In the genomic region with DNA sequence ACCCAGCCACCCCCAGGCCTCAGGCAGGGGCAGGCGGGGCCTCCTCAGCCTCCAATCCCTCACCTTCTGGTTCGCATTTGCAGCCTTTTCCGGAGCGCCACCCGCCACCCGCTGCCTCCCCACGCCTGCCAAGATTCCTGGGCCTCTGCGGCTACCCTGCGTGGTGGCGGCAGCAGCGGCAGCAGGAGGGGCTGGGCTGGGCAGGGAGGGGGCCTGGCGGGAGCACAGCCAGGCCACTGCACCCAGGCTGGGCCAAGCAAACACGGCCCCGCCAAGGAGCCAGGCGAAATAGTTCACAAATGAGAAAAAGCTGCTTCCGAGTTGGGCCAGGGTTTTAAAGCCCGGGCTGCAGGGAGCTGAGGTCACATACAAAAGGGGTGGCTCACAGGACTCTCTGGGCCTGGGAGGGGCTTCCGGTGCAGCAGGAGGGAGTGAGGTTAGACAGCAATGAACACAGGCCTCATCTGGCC, we compare ENCODE assay signal across 1 cellular context.
TF ChIP-seq lines count a peak whose summit lies in the region.

No MANE protein-coding gene starts in this region.

TF ChIP-seq in HepG2, 621 proteins besides CTCF, POLR2A, EP300 and RAD21 (continued from another document and continues in another):
- TF ChIP-seq WIZ (CRISPR knock-in tag; IDR thresholded peaks at IDR 0.05), result no peak
- no peak for TF ChIP-seq CBX2 (IDR thresholded peaks at IDR 0.05; ENCODE audit: low read depth, low read length)
- no peak for TF ChIP-seq CBX2 (CRISPR knock-in tag; IDR thresholded peaks at IDR 0.05; ENCODE audit: low read depth)
- no peak for TF ChIP-seq RELA (CRISPR knock-in tag; IDR thresholded peaks at IDR 0.05)
- TF ChIP-seq, protein P1, sequence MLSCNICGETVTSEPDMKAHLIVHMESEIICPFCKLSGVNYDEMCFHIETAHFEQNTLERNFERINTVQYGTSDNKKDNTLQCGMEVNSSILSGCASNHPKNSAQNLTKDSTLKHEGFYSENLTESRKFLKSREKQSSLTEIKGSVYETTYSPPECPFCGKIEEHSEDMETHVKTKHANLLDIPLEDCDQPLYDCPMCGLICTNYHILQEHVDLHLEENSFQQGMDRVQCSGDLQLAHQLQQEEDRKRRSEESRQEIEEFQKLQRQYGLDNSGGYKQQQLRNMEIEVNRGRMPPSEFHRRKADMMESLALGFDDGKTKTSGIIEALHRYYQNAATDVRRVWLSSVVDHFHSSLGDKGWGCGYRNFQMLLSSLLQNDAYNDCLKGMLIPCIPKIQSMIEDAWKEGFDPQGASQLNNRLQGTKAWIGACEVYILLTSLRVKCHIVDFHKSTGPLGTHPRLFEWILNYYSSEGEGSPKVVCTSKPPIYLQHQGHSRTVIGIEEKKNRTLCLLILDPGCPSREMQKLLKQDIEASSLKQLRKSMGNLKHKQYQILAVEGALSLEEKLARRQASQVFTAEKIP (CRISPR knock-in tag; IDR thresholded peaks at IDR 0.05; ENCODE audit: borderline replicate concordance), result no peak
- TF ChIP-seq NR2F1 (CRISPR knock-in tag; IDR thresholded peaks at IDR 0.05), result no peak
- TF ChIP-seq FLYWCH1 (CRISPR knock-in tag; IDR thresholded peaks at IDR 0.05), result no peak
- TF ChIP-seq KDM3A (CRISPR knock-in tag; IDR thresholded peaks at IDR 0.05; ENCODE audit: low read depth), result no peak; the same call in 1 of the 2 replicates
- 0 out of 2 replicates have a peak, but pooled peaks have one; percentile 44 for TF ChIP-seq KDM2A (CRISPR knock-in tag; IDR thresholded peaks at IDR 0.05; ENCODE audit: borderline replicate concordance, low read depth)
- TF ChIP-seq SUZ12 (IDR thresholded peaks at IDR 0.05; ENCODE audit: low read depth, low read length), result no peak
- no peak for TF ChIP-seq ZNF253 (CRISPR knock-in tag; IDR thresholded peaks at IDR 0.05; ENCODE audit: borderline replicate concordance)
- TF ChIP-seq, protein P2, sequence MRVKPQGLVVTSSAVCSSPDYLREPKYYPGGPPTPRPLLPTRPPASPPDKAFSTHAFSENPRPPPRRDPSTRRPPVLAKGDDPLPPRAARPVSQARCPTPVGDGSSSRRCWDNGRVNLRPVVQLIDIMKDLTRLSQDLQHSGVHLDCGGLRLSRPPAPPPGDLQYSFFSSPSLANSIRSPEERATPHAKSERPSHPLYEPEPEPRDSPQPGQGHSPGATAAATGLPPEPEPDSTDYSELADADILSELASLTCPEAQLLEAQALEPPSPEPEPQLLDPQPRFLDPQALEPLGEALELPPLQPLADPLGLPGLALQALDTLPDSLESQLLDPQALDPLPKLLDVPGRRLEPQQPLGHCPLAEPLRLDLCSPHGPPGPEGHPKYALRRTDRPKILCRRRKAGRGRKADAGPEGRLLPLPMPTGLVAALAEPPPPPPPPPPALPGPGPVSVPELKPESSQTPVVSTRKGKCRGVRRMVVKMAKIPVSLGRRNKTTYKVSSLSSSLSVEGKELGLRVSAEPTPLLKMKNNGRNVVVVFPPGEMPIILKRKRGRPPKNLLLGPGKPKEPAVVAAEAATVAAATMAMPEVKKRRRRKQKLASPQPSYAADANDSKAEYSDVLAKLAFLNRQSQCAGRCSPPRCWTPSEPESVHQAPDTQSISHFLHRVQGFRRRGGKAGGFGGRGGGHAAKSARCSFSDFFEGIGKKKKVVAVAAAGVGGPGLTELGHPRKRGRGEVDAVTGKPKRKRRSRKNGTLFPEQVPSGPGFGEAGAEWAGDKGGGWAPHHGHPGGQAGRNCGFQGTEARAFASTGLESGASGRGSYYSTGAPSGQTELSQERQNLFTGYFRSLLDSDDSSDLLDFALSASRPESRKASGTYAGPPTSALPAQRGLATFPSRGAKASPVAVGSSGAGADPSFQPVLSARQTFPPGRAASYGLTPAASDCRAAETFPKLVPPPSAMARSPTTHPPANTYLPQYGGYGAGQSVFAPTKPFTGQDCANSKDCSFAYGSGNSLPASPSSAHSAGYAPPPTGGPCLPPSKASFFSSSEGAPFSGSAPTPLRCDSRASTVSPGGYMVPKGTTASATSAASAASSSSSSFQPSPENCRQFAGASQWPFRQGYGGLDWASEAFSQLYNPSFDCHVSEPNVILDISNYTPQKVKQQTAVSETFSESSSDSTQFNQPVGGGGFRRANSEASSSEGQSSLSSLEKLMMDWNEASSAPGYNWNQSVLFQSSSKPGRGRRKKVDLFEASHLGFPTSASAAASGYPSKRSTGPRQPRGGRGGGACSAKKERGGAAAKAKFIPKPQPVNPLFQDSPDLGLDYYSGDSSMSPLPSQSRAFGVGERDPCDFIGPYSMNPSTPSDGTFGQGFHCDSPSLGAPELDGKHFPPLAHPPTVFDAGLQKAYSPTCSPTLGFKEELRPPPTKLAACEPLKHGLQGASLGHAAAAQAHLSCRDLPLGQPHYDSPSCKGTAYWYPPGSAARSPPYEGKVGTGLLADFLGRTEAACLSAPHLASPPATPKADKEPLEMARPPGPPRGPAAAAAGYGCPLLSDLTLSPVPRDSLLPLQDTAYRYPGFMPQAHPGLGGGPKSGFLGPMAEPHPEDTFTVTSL (CRISPR knock-in tag; IDR thresholded peaks at IDR 0.05; ENCODE audit: borderline replicate concordance), result no peak
- peak; percentile 15; the same call in 1 of the 2 replicates for TF ChIP-seq PITX1 (CRISPR knock-in tag; IDR thresholded peaks at IDR 0.05)
- TF ChIP-seq ZMYM2 (CRISPR knock-in tag; IDR thresholded peaks at IDR 0.05), result no peak
- no peak for TF ChIP-seq MEIS2 (CRISPR knock-in tag; IDR thresholded peaks at IDR 0.05)
- TF ChIP-seq, protein P3, sequence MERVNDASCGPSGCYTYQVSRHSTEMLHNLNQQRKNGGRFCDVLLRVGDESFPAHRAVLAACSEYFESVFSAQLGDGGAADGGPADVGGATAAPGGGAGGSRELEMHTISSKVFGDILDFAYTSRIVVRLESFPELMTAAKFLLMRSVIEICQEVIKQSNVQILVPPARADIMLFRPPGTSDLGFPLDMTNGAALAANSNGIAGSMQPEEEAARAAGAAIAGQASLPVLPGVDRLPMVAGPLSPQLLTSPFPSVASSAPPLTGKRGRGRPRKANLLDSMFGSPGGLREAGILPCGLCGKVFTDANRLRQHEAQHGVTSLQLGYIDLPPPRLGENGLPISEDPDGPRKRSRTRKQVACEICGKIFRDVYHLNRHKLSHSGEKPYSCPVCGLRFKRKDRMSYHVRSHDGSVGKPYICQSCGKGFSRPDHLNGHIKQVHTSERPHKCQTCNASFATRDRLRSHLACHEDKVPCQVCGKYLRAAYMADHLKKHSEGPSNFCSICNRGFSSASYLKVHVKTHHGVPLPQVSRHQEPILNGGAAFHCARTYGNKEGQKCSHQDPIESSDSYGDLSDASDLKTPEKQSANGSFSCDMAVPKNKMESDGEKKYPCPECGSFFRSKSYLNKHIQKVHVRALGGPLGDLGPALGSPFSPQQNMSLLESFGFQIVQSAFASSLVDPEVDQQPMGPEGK (CRISPR knock-in tag; IDR thresholded peaks at IDR 0.05), result peak; percentile 44
- no peak for TF ChIP-seq ZFP36L1 (CRISPR knock-in tag; IDR thresholded peaks at IDR 0.05)
- TF ChIP-seq NCOR1 (IDR thresholded peaks at IDR 0.05; ENCODE audit: borderline replicate concordance, low read length), result no peak
- TF ChIP-seq ATAD3A (CRISPR knock-in tag; IDR thresholded peaks at IDR 0.05), result no peak
- TF ChIP-seq SIN3A (IDR thresholded peaks at IDR 0.05; ENCODE audit: borderline replicate concordance, low read depth, low read length), result no peak
- TF ChIP-seq, protein P4, sequence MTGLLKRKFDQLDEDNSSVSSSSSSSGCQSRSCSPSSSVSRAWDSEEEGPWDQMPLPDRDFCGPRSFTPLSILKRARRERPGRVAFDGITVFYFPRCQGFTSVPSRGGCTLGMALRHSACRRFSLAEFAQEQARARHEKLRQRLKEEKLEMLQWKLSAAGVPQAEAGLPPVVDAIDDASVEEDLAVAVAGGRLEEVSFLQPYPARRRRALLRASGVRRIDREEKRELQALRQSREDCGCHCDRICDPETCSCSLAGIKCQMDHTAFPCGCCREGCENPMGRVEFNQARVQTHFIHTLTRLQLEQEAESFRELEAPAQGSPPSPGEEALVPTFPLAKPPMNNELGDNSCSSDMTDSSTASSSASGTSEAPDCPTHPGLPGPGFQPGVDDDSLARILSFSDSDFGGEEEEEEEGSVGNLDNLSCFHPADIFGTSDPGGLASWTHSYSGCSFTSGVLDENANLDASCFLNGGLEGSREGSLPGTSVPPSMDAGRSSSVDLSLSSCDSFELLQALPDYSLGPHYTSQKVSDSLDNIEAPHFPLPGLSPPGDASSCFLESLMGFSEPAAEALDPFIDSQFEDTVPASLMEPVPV (CRISPR knock-in tag; IDR thresholded peaks at IDR 0.05), result no peak
- TF ChIP-seq, protein P5, sequence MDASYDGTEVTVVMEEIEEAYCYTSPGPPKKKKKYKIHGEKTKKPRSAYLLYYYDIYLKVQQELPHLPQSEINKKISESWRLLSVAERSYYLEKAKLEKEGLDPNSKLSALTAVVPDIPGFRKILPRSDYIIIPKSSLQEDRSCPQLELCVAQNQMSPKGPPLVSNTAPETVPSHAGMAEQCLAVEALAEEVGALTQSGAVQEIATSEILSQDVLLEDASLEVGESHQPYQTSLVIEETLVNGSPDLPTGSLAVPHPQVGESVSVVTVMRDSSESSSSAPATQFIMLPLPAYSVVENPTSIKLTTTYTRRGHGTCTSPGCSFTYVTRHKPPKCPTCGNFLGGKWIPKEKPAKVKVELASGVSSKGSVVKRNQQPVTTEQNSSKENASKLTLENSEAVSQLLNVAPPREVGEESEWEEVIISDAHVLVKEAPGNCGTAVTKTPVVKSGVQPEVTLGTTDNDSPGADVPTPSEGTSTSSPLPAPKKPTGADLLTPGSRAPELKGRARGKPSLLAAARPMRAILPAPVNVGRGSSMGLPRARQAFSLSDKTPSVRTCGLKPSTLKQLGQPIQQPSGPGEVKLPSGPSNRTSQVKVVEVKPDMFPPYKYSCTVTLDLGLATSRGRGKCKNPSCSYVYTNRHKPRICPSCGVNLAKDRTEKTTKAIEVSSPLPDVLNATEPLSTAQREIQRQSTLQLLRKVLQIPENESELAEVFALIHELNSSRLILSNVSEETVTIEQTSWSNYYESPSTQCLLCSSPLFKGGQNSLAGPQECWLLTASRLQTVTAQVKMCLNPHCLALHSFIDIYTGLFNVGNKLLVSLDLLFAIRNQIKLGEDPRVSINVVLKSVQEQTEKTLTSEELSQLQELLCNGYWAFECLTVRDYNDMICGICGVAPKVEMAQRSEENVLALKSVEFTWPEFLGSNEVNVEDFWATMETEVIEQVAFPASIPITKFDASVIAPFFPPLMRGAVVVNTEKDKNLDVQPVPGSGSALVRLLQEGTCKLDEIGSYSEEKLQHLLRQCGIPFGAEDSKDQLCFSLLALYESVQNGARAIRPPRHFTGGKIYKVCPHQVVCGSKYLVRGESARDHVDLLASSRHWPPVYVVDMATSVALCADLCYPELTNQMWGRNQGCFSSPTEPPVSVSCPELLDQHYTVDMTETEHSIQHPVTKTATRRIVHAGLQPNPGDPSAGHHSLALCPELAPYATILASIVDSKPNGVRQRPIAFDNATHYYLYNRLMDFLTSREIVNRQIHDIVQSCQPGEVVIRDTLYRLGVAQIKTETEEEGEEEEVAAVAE (CRISPR knock-in tag; IDR thresholded peaks at IDR 0.05; ENCODE audit: borderline replicate concordance), result no peak
- TF ChIP-seq SAP130 (CRISPR knock-in tag; IDR thresholded peaks at IDR 0.05; ENCODE audit: low read depth), result peak; percentile 38; the same call in 1 of the 2 replicates
- TF ChIP-seq, protein P6, sequence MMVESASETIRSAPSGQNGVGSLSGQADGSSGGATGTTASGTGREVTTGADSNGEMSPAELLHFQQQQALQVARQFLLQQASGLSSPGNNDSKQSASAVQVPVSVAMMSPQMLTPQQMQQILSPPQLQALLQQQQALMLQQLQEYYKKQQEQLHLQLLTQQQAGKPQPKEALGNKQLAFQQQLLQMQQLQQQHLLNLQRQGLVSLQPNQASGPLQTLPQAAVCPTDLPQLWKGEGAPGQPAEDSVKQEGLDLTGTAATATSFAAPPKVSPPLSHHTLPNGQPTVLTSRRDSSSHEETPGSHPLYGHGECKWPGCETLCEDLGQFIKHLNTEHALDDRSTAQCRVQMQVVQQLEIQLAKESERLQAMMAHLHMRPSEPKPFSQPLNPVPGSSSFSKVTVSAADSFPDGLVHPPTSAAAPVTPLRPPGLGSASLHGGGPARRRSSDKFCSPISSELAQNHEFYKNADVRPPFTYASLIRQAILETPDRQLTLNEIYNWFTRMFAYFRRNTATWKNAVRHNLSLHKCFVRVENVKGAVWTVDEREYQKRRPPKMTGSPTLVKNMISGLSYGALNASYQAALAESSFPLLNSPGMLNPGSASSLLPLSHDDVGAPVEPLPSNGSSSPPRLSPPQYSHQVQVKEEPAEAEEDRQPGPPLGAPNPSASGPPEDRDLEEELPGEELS (CRISPR knock-in tag; IDR thresholded peaks at IDR 0.05), result no peak
- TF ChIP-seq ZNF296 (CRISPR knock-in tag; conservative IDR thresholded peaks at IDR 0.05), result no peak
- TF ChIP-seq, protein P7, sequence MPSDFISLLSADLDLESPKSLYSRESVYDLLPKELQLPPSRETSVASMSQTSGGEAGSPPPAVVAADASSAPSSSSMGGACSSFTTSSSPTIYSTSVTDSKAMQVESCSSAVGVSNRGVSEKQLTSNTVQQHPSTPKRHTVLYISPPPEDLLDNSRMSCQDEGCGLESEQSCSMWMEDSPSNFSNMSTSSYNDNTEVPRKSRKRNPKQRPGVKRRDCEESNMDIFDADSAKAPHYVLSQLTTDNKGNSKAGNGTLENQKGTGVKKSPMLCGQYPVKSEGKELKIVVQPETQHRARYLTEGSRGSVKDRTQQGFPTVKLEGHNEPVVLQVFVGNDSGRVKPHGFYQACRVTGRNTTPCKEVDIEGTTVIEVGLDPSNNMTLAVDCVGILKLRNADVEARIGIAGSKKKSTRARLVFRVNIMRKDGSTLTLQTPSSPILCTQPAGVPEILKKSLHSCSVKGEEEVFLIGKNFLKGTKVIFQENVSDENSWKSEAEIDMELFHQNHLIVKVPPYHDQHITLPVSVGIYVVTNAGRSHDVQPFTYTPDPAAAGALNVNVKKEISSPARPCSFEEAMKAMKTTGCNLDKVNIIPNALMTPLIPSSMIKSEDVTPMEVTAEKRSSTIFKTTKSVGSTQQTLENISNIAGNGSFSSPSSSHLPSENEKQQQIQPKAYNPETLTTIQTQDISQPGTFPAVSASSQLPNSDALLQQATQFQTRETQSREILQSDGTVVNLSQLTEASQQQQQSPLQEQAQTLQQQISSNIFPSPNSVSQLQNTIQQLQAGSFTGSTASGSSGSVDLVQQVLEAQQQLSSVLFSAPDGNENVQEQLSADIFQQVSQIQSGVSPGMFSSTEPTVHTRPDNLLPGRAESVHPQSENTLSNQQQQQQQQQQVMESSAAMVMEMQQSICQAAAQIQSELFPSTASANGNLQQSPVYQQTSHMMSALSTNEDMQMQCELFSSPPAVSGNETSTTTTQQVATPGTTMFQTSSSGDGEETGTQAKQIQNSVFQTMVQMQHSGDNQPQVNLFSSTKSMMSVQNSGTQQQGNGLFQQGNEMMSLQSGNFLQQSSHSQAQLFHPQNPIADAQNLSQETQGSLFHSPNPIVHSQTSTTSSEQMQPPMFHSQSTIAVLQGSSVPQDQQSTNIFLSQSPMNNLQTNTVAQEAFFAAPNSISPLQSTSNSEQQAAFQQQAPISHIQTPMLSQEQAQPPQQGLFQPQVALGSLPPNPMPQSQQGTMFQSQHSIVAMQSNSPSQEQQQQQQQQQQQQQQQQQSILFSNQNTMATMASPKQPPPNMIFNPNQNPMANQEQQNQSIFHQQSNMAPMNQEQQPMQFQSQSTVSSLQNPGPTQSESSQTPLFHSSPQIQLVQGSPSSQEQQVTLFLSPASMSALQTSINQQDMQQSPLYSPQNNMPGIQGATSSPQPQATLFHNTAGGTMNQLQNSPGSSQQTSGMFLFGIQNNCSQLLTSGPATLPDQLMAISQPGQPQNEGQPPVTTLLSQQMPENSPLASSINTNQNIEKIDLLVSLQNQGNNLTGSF (CRISPR knock-in tag; IDR thresholded peaks at IDR 0.05), result no peak
- TF ChIP-seq, protein P8, sequence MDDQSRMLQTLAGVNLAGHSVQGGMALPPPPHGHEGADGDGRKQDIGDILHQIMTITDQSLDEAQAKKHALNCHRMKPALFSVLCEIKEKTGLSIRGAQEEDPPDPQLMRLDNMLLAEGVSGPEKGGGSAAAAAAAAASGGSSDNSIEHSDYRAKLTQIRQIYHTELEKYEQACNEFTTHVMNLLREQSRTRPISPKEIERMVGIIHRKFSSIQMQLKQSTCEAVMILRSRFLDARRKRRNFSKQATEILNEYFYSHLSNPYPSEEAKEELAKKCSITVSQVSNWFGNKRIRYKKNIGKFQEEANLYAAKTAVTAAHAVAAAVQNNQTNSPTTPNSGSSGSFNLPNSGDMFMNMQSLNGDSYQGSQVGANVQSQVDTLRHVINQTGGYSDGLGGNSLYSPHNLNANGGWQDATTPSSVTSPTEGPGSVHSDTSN (CRISPR knock-in tag; IDR thresholded peaks at IDR 0.05; ENCODE audit: borderline replicate concordance), result no peak
- peak; percentile 76 for TF ChIP-seq PHF8 (CRISPR knock-in tag; IDR thresholded peaks at IDR 0.05)
